Comparison of ENCODE assay signal across 9 cellular contexts in the genomic region with DNA sequence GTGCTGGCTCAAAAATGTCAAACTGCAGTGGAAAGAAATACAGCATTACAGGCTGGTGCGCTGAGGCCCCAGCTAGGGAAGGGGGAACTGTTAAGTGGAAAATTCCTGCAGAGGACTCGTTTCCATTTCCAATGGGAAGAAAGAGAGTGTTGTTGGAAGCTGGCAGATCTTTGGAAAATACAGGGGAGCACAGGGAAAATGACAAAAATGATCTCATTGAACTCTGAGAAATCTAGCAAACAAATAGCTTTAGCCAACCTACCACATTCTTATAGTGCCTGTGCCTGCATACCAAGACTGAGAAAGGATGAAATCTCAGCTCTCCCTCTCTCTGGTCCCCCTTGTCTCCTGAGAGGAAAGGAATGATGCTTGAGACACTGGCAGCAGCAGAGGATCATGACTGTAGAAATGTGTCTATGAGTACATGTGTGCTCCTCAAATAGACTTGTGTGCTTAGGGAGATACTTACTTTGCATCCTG.
DNase-seq lines count a peak whose midpoint lies in the region; ATAC-seq and TF ChIP-seq lines count a peak whose summit lies in the region.
"Had no signal": no experiment of that assay in that cellular context is flagged by ENCODE, and none has a peak within 500 bp of the region (broad histone marks: within the 10 kb centered on the region; RNA-seq: fewer than 3 reads in every experiment).

No MANE protein-coding gene starts in this region.

- H4K20me1 ChIP-seq in PC-9 (ENCODE audit: insufficient read depth): no peaks in the 10 kb centered on the region

- H3F3A ChIP-seq in PC-9 (ENCODE audit: insufficient read depth, low read depth): peaks cover 26% of the 10 kb centered on the region

- no peaks in the 10 kb centered on the region for H3K27me3 Mint-ChIP-seq in Calu3 (ENCODE audit: unreplicated experiment)
- H3K27me3 Mint-ChIP-seq in osteocyte (ENCODE audit: unreplicated experiment): no peaks in the 10 kb centered on the region

- DNase-seq in Calu3 (no peak), PC-9 (no peak), fibroblast of mammary gland (ENCODE audit: low read depth) (no peak), osteocyte (ENCODE audit: extremely low spot score, unreplicated experiment) (no peak), OCI-M1 (lab: John Stamatoyannopoulos, UW) (no peak)
- no peak for DNase-seq in activated CD4-positive, alpha-beta T cell treated with anti-CD3 and anti-CD28 coated beads, Interleukin-2, amount 50 U/mL, for 4 hours

- intact Hi-C loops in Calu3 (cut with micrococcal nuclease; ENCODE audit: unreplicated experiment): no loop called here
- intact Hi-C loops in PC-9 (cut with micrococcal nuclease; ENCODE audit: unreplicated experiment): loop anchor here (5.0 kb wide), 1 partner anchor 665 kb away; no protein-coding TSS in a partner anchor

- H3K9me3 Mint-ChIP-seq in Calu3 (ENCODE audit: low read depth, unreplicated experiment): peaks cover 3% of the 10 kb centered on the region
- H3K9me3 Mint-ChIP-seq in osteocyte (ENCODE audit: unreplicated experiment): peaks cover 6% of the 10 kb centered on the region
- H3K9me3 Mint-ChIP-seq: IgD-negative memory B cell had no signal

- H3K4me3 ChIP-seq in PC-9 (peak overlapping the region; percentile 63), fibroblast of mammary gland (ENCODE audit: control insufficient read depth, low read depth, low read length) (peak overlapping the region; percentile 68)

- H3K4me1 Mint-ChIP-seq in Calu3 (ENCODE audit: low read depth, unreplicated experiment): peaks cover 28% of the 10 kb centered on the region
- H3K4me1 Mint-ChIP-seq in osteocyte (ENCODE audit: unreplicated experiment): peaks cover 25% of the 10 kb centered on the region

- ATAC-seq in GM19035 (IDR thresholded peaks at IDR 0.05; ENCODE audit: unreplicated experiment) (no peak), HG03342 (IDR thresholded peaks at IDR 0.05; ENCODE audit: unreplicated experiment) (no peak)

- peaks cover 14% of the 10 kb centered on the region for H3K4me1 ChIP-seq in PC-9 (replicated peaks; ENCODE audit: insufficient read depth)

- CTCF ChIA-PET in Calu3 (lab: Charles Lee): interaction anchor here (1.5 kb wide), 1 partner anchor 83 kb away, joined by 6 read pairs; no protein-coding TSS in a partner anchor
- CTCF ChIA-PET in PC-9 (lab: Charles Lee): no interaction called here

- POLR2A ChIA-PET in PC-9 (lab: Charles Lee; ENCODE audit: unreplicated experiment): interaction anchor here (0.7 kb wide), 1 partner anchor 186 kb away, joined by 3 read pairs; no protein-coding TSS in a partner anchor

- H3K36me3 Mint-ChIP-seq in Calu3 (ENCODE audit: insufficient read depth, unreplicated experiment) (peaks cover 9% of the 10 kb centered on the region), osteocyte (ENCODE audit: unreplicated experiment) (no peaks in the 10 kb centered on the region)
- H3K36me3 Mint-ChIP-seq: IgD-negative memory B cell had no signal

- H3K27ac ChIP-seq in PC-9: peak overlapping the region; percentile 52

- H3K9me2 ChIP-seq in PC-9 (ENCODE audit: insufficient read depth): no peaks in the 10 kb centered on the region

- TF ChIP-seq CTCF in Calu3 (IDR thresholded peaks at IDR 0.05; ENCODE audit: unreplicated experiment) (no peak), PC-9 (conservative IDR thresholded peaks at IDR 0.05) (no peak), fibroblast of mammary gland (conservative IDR thresholded peaks at IDR 0.05; ENCODE audit: control insufficient read depth, insufficient read depth, low read depth, low read length) (no peak), osteocyte (IDR thresholded peaks at IDR 0.05) (no peak)

- BruUV-seq in Calu3 (replicated peaks; lab: Mats Ljungman, UMichigan) (no TSS peak), PC-9 (replicated peaks; lab: Mats Ljungman, UMichigan) (no TSS peak)

- H2AFZ ChIP-seq in PC-9: peak overlapping the region; percentile 85

- no peaks in the 10 kb centered on the region for H3K36me3 ChIP-seq in PC-9 (ENCODE audit: low read depth)

- no peaks in the 10 kb centered on the region for H3K79me2 ChIP-seq in PC-9 (ENCODE audit: low read depth)

- no peaks in the 10 kb centered on the region for H3K27me3 ChIP-seq in PC-9 (ENCODE audit: insufficient read depth, low read depth)

- H3K9me3 ChIP-seq in PC-9 (ENCODE audit: insufficient read depth, low read depth): peaks cover 7% of the 10 kb centered on the region; the same call in 1 of the 2 replicates

- H3K4me3 Mint-ChIP-seq in Calu3 (ENCODE audit: low read depth, unreplicated experiment) (peak overlapping the region; percentile 71), osteocyte (ENCODE audit: unreplicated experiment) (peak overlapping the region; percentile 83)

- H3K4me2 ChIP-seq in PC-9: peak overlapping the region; percentile 75

- no peak overlapping the region for H3K27ac Mint-ChIP-seq in Calu3 (ENCODE audit: unreplicated experiment)
- peak overlapping the region; percentile 83 for H3K27ac Mint-ChIP-seq in osteocyte (ENCODE audit: unreplicated experiment)
- H3K27ac Mint-ChIP-seq: IgD-negative memory B cell had no signal
